In genomic region chr17:63537001-63537400, GRCh38 we compare ENCODE assay signal across 23 cellular contexts. TPM values are rescaled to one million over a fixed set of nuclear protein-coding genes. Genes with fewer than 3 reads are reported as not detected.
"Had no signal": no experiment of that assay in that cellular context is flagged by ENCODE, and none has a peak within 500 bp of the region (broad histone marks: within the 10 kb centered on the region; RNA-seq: fewer than 3 reads in every experiment).

No MANE protein-coding gene starts in this region.

- H3K4me3 ChIP-seq: ascending aorta, left lung, right atrium auricular region, skin epidermis, tibial nerve, vagina had no signal

- H3K9me3 ChIP-seq: ascending aorta, left lung, right atrium auricular region, tibial nerve, vagina had no signal

- H3K27ac ChIP-seq: ascending aorta, left lung, right atrium auricular region, skin epidermis, tibial nerve, vagina had no signal

- H3K4me3 Mint-ChIP-seq: activated CD4-positive, alpha-beta T cell treated with anti-CD3 and anti-CD28 coated beads, Interleukin-2, amount 10 ng/mL, durations not matched to agents 24 days and 14 days; natural killer cell had no signal

- H3K9me3 Mint-ChIP-seq: activated CD4-positive, alpha-beta T cell treated with anti-CD3 and anti-CD28 coated beads, Interleukin-2, amount 10 ng/mL, durations not matched to agents 24 days and 14 days; effector memory CD8-positive, alpha-beta T cell; natural killer cell had no signal

- H3K27ac Mint-ChIP-seq: activated CD4-positive, alpha-beta T cell treated with anti-CD3 and anti-CD28 coated beads, Interleukin-2, amount 10 ng/mL, durations not matched to agents 24 days and 14 days; effector memory CD8-positive, alpha-beta T cell; natural killer cell; progenitor cell of endocrine pancreas had no signal

- H3K4me1 Mint-ChIP-seq: natural killer cell had no signal

- H3K36me3 Mint-ChIP-seq: natural killer cell had no signal

- DNase-seq: activated CD4-positive, alpha-beta T cell treated with anti-CD3 and anti-CD28 coated beads, Interleukin-2, amount 10 ng/mL, durations not matched to agents 24 days and 14 days; activated CD4-positive, CD25-positive, alpha-beta regulatory T cell; activated CD8-positive, alpha-beta memory T cell treated with anti-CD3 and anti-CD28 coated beads for 24 hours; activated naive CD4-positive, alpha-beta T cell; dermis blood vessel endothelial cell; effector memory CD8-positive, alpha-beta T cell; mesendoderm; natural killer cell; stimulated activated CD4-positive, alpha-beta T cell treated with anti-CD3 and anti-CD28 coated beads, Interleukin-15, amount 100 ng/mL, for 24 hours; stimulated activated CD4-positive, alpha-beta T cell treated with anti-CD3 and anti-CD28 coated beads, Interleukin-4, amount 100 ng/mL, for 1 hour; stimulated activated naive CD4-positive, alpha-beta T cell; T-helper 2 cell had no signal

- H3K36me3 ChIP-seq: ascending aorta, left lung, right atrium auricular region, tibial nerve, vagina had no signal

- H3K27me3 ChIP-seq: right atrium auricular region had no signal

RNA-seq across cellular contexts. Expression of gene KCNH6, which starts 13.8 kb away (rescaled TPM):
- total RNA-seq: activated CD4-positive, alpha-beta T cell treated with anti-CD3 and anti-CD28 coated beads, Interleukin-2, amount 10 ng/mL, durations not matched to agents 24 days and 14 days; ascending aorta; chondrocyte; dermis blood vessel endothelial cell; epithelial cell of proximal tubule; natural killer cell; right atrium auricular region; subcutaneous adipose tissue; tibial nerve; vagina had no signal
- polyA plus RNA-seq: keratinocyte had no signal
